Comparison of ENCODE assay signal across 1 cellular context in genomic region chr2:71618327-71619113, GRCh38.
TF ChIP-seq lines count a peak whose summit lies in the region.

No MANE protein-coding gene starts in this region.

TF ChIP-seq in WTC11, 78 proteins besides CTCF, POLR2A, EP300 and RAD21 (continued from another document):
- TF ChIP-seq USF2 (CRISPR knock-in tag; IDR thresholded peaks at IDR 0.05): no peak
- TF ChIP-seq PRDM15 (CRISPR knock-in tag; IDR thresholded peaks at IDR 0.05): no peak
- TF ChIP-seq TP53 (CRISPR knock-in tag; IDR thresholded peaks at IDR 0.05): no peak
- TF ChIP-seq NR2C2 (CRISPR knock-in tag; IDR thresholded peaks at IDR 0.05): no peak
- TF ChIP-seq PREB (CRISPR knock-in tag; IDR thresholded peaks at IDR 0.05; ENCODE audit: borderline replicate concordance): no peak
